8 cellular contexts compared by ENCODE assay signal in the genomic region with DNA sequence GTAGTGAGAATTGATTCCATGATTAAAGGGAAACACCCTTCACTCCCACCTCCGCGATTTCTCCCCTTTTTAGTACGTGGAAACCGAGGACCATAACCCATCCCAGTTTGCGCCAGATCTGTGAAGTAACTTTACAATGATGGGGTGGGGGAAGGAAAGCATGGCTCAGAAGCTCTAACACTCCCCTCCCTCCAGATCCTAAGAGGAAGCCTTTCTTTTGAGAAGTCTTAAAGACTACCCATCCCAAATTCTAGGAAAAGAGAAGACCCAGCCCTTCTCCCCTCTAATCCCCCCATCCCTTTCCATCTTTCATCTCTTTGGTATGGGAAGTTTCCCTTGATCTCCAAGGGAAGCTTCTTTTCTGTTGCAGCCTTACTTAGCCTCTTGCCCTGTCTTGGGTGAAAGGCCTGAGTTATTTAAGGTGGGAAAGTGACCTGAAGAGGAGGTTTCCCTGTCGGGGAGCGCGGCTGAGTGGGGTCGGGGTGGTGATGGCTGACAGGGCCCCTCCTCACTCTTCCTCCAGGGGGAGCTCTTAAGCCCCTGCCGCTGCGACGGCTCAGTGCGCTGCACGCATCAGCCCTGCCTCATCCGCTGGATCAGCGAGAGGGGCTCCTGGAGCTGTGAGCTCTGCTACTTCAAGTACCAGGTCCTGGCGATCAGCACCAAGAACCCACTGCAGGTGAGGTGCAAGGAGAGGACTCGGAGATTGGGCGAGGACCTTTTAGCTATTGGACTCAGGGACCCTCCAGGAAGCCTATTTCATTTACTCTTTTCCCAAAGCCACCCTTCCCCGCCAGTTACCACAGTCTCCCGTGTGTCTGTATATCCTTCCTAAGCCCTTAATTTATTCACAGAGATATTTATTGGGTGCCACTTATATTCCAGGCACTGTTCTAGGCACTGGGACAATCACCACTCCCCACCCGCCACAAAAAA. TPM values are rescaled to one million over a fixed set of nuclear protein-coding genes. Genes with fewer than 3 reads are reported as not detected.
A peak's percentile ranks its signal among the peaks of the same experiment; 100 is the strongest.
DNase-seq lines count a peak whose midpoint lies in the region; ATAC-seq, FAIRE-seq and TF ChIP-seq lines count a peak whose summit lies in the region.

No MANE protein-coding gene starts in this region.

- H3K27ac ChIP-seq in tibial artery = no peak overlapping the region

- H3K4me1 ChIP-seq in mucosa of stomach (ENCODE audit: control insufficient read depth, insufficient read depth, low read length) (peaks cover 29% of the 10 kb centered on the region), tibial artery (peaks cover 0 to 23% (median 14%) of the 10 kb centered on the region in 4 donors)

- H3K9me3 ChIP-seq in mucosa of stomach (ENCODE audit: control insufficient read depth, low read length) (no peaks in the 10 kb centered on the region), tibial artery (no peaks in the 10 kb centered on the region)

- peaks cover 27% of the 10 kb centered on the region for H3K4me1 Mint-ChIP-seq in chondrocyte (ENCODE audit: low read depth)

- no peaks in the 10 kb centered on the region for H3K27me3 ChIP-seq in mucosa of stomach (ENCODE audit: control insufficient read depth, insufficient read depth, low read length)
- H3K27me3 ChIP-seq in tibial artery = peaks cover 0 to 9% of the 10 kb centered on the region in 2 donors

- H3K27me3 Mint-ChIP-seq in chondrocyte (ENCODE audit: low read depth) = no peaks in the 10 kb centered on the region

- FAIRE-seq in GM18507 (lab: Jason Lieb, UNC) = peak; percentile 66

- no peaks in the 10 kb centered on the region for H3K9me3 Mint-ChIP-seq in chondrocyte (ENCODE audit: low read depth)

- H3K4me3 ChIP-seq in Jurkat, Clone E6-1 (ENCODE audit: low read length) = peak overlapping the region; percentile 57
- H3K4me3 ChIP-seq in mucosa of stomach (ENCODE audit: low read length) = no peak overlapping the region
- H3K4me3 ChIP-seq in tibial artery = peak overlapping the region; percentile 74

- peak overlapping the region; percentile 64 for H3K9ac ChIP-seq in mucosa of stomach (ENCODE audit: low read length)

- intact Hi-C loops in tibial artery (cut with DNase I; ENCODE audit: low total_unique reads) = no loop called here

- ATAC-seq in GM18907 (IDR thresholded peaks at IDR 0.05; ENCODE audit: unreplicated experiment) = no peak
- no peak for ATAC-seq in GM18505 (IDR thresholded peaks at IDR 0.05; ENCODE audit: unreplicated experiment)

- H3K36me3 ChIP-seq in mucosa of stomach (ENCODE audit: control insufficient read depth, insufficient read depth, low read length) (no peaks in the 10 kb centered on the region), tibial artery (peaks cover 0 to 14% (median 12%) of the 10 kb centered on the region in 3 donors)

- no peak overlapping the region for H3K27ac Mint-ChIP-seq in chondrocyte (ENCODE audit: unreplicated experiment)

- peak; percentile 54 for DNase-seq in GM18507 (ENCODE audit: extremely low spot score, insufficient read length, low read depth)
- peak; percentile 51 for DNase-seq in Jurkat, Clone E6-1 (ENCODE audit: low read depth, low spot score)
- peak; percentile 35 to 43 (median 40) for DNase-seq in activated CD4-positive, CD25-positive, alpha-beta regulatory T cell (lab: John Stamatoyannopoulos, UW)
- DNase-seq in chondrocyte (ENCODE audit: low spot score) = no peak
- no peak for DNase-seq in tibial artery

- peaks cover 12% of the 10 kb centered on the region for H3K36me3 Mint-ChIP-seq in chondrocyte (ENCODE audit: low read depth)

- peak; percentile 80 for TF ChIP-seq CTCF in chondrocyte (IDR thresholded peaks at IDR 0.05)
- TF ChIP-seq CTCF in tibial artery (IDR thresholded peaks at IDR 0.05) = peak; percentile 15 to 31

- TF ChIP-seq POLR2A in GM18505 (IDR thresholded peaks at IDR 0.05; ENCODE audit: borderline replicate concordance, extremely low read depth, insufficient read depth, insufficient read length) = no peak

- H3K4me3 Mint-ChIP-seq in chondrocyte (ENCODE audit: unreplicated experiment) = peak overlapping the region; percentile 70

RNA-seq across cellular contexts. Expression of a gene that starts 1.8 kb away (rescaled TPM):
- 35.9 TPM for polyA plus RNA-seq in Jurkat, Clone E6-1 (2012; ENCODE audit: insufficient read depth, insufficient read length)
- total RNA-seq in chondrocyte = 17.3 to 22.1 TPM (median 21.8 TPM) in 3 replicates

RNA-seq across cellular contexts. Expression of a gene that starts 4.6 kb away (rescaled TPM):
- 370 TPM for polyA plus RNA-seq in Jurkat, Clone E6-1 (2012; ENCODE audit: insufficient read depth, insufficient read length)
- total RNA-seq in chondrocyte = 136 to 140 TPM (median 139 TPM) in 3 replicates

RNA-seq across cellular contexts. Expression of a gene that starts 10.2 kb away (rescaled TPM):
- 7.6 TPM for polyA plus RNA-seq in Jurkat, Clone E6-1 (2012; ENCODE audit: insufficient read depth, insufficient read length)
- total RNA-seq in chondrocyte = 2.1 to 3.2 TPM (median 2.3 TPM) in 3 replicates

RNA-seq across cellular contexts. Expression of a gene that starts 11.8 kb away (rescaled TPM):
- 6.1 TPM for polyA plus RNA-seq in Jurkat, Clone E6-1 (2012; ENCODE audit: insufficient read depth, insufficient read length)
- total RNA-seq in chondrocyte = 21.2 to 29.3 TPM (median 21.5 TPM) in 3 replicates

RNA-seq across cellular contexts. Expression of a gene that starts 15.2 kb away (rescaled TPM):
- polyA plus RNA-seq in Jurkat, Clone E6-1 (2012; ENCODE audit: insufficient read depth, insufficient read length) = 50.1 TPM
- 25.2 to 33.6 TPM (median 26.8 TPM) in 3 replicates for total RNA-seq in chondrocyte

Comparison
In these comparisons a context has a peak if more than half of its experiments do, and no peak if none do; other contexts are left out.
1. DNase-seq: peak in GM18507 (single experiment), Jurkat, Clone E6-1 (single experiment) and activated CD4-positive, CD25-positive, alpha-beta regulatory T cell (4 of 4); none in chondrocyte (single experiment) and tibial artery (0 of 2).